8 cellular contexts compared by ENCODE assay signal in the genomic region with DNA sequence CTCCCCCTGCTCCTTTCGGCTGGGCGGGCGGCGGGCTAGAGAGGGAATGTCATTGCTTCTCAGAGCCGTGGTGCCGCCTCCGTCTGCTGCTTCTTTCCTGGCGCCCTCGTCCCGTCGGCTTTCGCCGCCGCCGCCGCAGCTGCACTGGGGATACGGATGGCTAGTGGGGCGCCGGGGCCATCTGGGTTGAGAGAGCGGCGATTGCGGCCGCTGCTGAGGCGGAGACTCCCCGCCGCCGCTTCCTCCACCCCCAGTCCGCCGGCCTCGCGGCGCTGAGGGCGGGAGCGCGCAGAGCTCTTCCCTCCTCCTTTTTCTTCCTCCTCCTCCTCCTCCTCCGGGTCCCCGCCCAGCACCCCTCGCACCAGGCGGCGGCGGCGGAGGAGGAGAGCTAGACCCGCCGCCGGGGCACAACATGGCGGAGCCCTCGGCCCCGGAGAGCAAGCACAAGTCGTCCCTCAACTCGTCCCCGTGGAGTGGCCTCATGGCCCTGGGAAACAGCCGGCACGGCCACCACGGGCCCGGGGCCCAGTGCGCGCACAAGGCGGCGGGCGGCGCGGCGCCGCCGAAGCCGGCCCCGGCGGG. TPM values are rescaled to one million over a fixed set of nuclear protein-coding genes. Genes with fewer than 3 reads are reported as not detected.
A peak's percentile ranks its signal among the peaks of the same experiment; 100 is the strongest.
DNase-seq lines count a peak whose midpoint lies in the region; ATAC-seq and TF ChIP-seq lines count a peak whose summit lies in the region.

Gene STT3B, plus strand, starts transcription at position 339 of the 582 bp plus-strand sequence. Its CDS starts 74 bp downstream, at position 413.

- H3K27ac Mint-ChIP-seq in WTC11 = peak within 1 kb of the TSS; percentile 98

- DNase-seq in NCI-H82 (lab: John Stamatoyannopoulos, UW) (peak; percentile 87), NCI-H82 treated with DMSO at 0.1 percent for 48 hours (lab: John Stamatoyannopoulos, UW; ENCODE audit: unreplicated experiment) (no peak), NCI-H1105 treated with DMSO at 0.1 percent for 48 hours (lab: John Stamatoyannopoulos, UW) (peak; percentile 69), WTC11 (ENCODE audit: low spot score) (no peak), dedifferentiated amniotic fluid mesenchymal stem cell (ENCODE audit: extremely low spot score) (peak; percentile 62), right lobe of liver (peak; percentile 86 to 90 (median 88))
- peak; percentile 70 to 82 for DNase-seq in stimulated activated CD4-positive, alpha-beta T cell treated with anti-CD3 and anti-CD28 coated beads, Interleukin-4, amount 100 ng/mL, for 48 hours (ENCODE audit: low read depth in 2 of 2)

- ATAC-seq in HG02678 (IDR thresholded peaks at IDR 0.05; ENCODE audit: unreplicated experiment) (peak; percentile 52), WTC11 (peak; percentile 45), right lobe of liver (peak; percentile 65 to 80 (median 72))

- no peaks in the 10 kb centered on the region for H3K27me3 Mint-ChIP-seq in WTC11 (ENCODE audit: low read depth)

- no peaks in the 10 kb centered on the region for H3K36me3 ChIP-seq in right lobe of liver

- peak within 1 kb of the TSS; percentile 86 to 98 (median 89) for H3K27ac ChIP-seq in right lobe of liver

- peak within 1 kb of the TSS; percentile 74 to 93 (median 89) for H3K4me3 ChIP-seq in right lobe of liver

- peaks cover 31% of the 10 kb centered on the region for H3K4me1 Mint-ChIP-seq in WTC11

- peaks cover 0 to 35% (median 13%) of the 10 kb centered on the region in 4 donors for H3K4me1 ChIP-seq in right lobe of liver

- H3K36me3 Mint-ChIP-seq in WTC11 = no peaks in the 10 kb centered on the region

- POLR2A ChIA-PET in WTC11 (lab: Charles Lee) = interaction anchor here (0.6 to 1.9 kb wide), 23 partner anchors 8 to 866 kb away, joined by 3 to 11 read pairs (median 4); no protein-coding TSS in a partner anchor

- intact Hi-C loops in right lobe of liver (cut with DNase I) = no loop called here

- peak within 1 kb of the TSS; percentile 93; the same call in 1 of the 2 replicates for H3K4me3 Mint-ChIP-seq in WTC11

- CTCF ChIA-PET in WTC11 (lab: Charles Lee) = interaction anchor here (0.5 to 4.3 kb wide), 13 partner anchors 13 to 599 kb away, joined by 3 to 38 read pairs (median 4); no protein-coding TSS in a partner anchor

- WGBS in right lobe of liver (ENCODE audit: insufficient coverage, low coverage, low lambda C conversion rate, missing lambda C conversion rate) = 0% methylated on average over 15 of the region's 68 CpGs

- TF ChIP-seq CTCF in WTC11 (IDR thresholded peaks at IDR 0.05) = no peak
- no peak for TF ChIP-seq CTCF in right lobe of liver (IDR thresholded peaks at IDR 0.05)

- no peaks in the 10 kb centered on the region for H3K9me3 ChIP-seq in right lobe of liver

- no peaks in the 10 kb centered on the region for H3K9me3 Mint-ChIP-seq in WTC11

- H3K27me3 ChIP-seq in right lobe of liver = no peaks in the 10 kb centered on the region

- TF ChIP-seq POLR2A in right lobe of liver (IDR thresholded peaks at IDR 0.05) = peak; percentile 98

TF ChIP-seq in WTC11, 78 proteins besides CTCF, POLR2A, EP300 and RAD21 (continues in another document):
- TF ChIP-seq ARID4B (CRISPR knock-in tag; IDR thresholded peaks at IDR 0.05; ENCODE audit: borderline replicate concordance) (0 out of 2 replicates have a peak, but pooled peaks have one; percentile 42), ZNF396 (CRISPR knock-in tag; IDR thresholded peaks at IDR 0.05; ENCODE audit: borderline replicate concordance) (no peak), ZNF232 (CRISPR knock-in tag; IDR thresholded peaks at IDR 0.05) (no peak), ATF1 (CRISPR knock-in tag; IDR thresholded peaks at IDR 0.05) (no peak), PRDM15 (CRISPR knock-in tag; IDR thresholded peaks at IDR 0.05) (no peak), ZNF138 (CRISPR knock-in tag; conservative IDR thresholded peaks at IDR 0.05) (no peak), NR2C2 (CRISPR knock-in tag; IDR thresholded peaks at IDR 0.05) (no peak), RELA (CRISPR knock-in tag; IDR thresholded peaks at IDR 0.05; ENCODE audit: borderline replicate concordance) (no peak), SMAD3 (CRISPR knock-in tag; IDR thresholded peaks at IDR 0.05; ENCODE audit: borderline replicate concordance) (no peak)
- TF ChIP-seq, protein P1, sequence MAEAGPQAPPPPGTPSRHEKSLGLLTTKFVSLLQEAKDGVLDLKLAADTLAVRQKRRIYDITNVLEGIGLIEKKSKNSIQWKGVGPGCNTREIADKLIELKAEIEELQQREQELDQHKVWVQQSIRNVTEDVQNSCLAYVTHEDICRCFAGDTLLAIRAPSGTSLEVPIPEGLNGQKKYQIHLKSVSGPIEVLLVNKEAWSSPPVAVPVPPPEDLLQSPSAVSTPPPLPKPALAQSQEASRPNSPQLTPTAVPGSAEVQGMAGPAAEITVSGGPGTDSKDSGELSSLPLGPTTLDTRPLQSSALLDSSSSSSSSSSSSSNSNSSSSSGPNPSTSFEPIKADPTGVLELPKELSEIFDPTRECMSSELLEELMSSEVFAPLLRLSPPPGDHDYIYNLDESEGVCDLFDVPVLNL (CRISPR knock-in tag; IDR thresholded peaks at IDR 0.05; ENCODE audit: borderline replicate concordance, low read depth) = no peak
- TF ChIP-seq, protein P2, sequence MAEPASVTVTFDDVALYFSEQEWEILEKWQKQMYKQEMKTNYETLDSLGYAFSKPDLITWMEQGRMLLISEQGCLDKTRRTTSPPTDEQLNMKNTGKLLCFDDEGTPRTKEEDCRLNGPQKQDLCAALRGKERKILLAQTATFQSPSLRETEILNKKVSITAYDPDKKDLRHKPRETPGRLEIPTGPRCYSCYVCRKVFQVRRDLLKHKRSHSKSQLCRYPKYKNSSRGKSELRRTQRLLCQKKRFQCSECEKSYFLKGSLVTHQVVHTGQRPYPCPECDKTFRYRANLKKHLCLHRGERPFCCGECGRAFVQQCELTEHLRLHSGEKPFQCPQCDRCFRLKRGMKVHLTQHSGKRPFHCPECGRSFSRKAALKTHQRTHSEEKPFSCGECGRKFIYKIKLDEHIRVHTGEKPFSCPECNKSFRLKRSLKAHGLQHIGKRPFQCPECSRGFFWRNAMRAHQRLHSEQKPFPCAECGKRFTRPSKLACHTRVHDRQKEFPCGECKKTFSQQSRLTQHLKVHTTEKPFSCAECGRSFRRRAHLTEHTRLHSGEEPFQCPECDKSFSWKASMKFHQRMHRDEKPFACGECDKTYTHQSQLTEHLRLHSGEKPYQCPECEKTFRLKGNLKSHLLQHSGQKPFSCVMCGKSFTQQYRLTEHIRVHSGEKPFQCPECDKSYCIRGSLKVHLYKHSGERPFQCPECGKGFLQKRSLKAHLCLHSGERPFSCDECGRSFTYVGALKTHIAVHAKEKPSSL (CRISPR knock-in tag; conservative IDR thresholded peaks at IDR 0.05) = no peak

RNA-seq across cellular contexts. Expression of gene STT3B, which starts in this region (rescaled TPM):
- total RNA-seq in WTC11 (2021) (103 to 107 TPM (median 105 TPM) in 3 replicates), right lobe of liver (10 to 100 TPM; 53.8 to 70.9 (median 65.1) TPM)

Comparison
In these comparisons a context has a peak if more than half of its experiments do, and no peak if none do; other contexts are left out.
1. DNase-seq: peak in NCI-H82 (single experiment), NCI-H1105 treated with DMSO at 0.1 percent for 48 hours (single experiment), dedifferentiated amniotic fluid mesenchymal stem cell (single experiment), right lobe of liver (3 of 3) and stimulated activated CD4-positive, alpha-beta T cell treated with anti-CD3 and anti-CD28 coated beads, Interleukin-4, amount 100 ng/mL, for 48 hours (2 of 2); none in NCI-H82 treated with DMSO at 0.1 percent for 48 hours (single experiment) and WTC11 (single experiment).
2. Peak in every context shown above with its lines, with median percentiles within 50 percentile points of each other: ATAC-seq.